Comparison of ENCODE assay signal across 1 cellular context in the genomic region with DNA sequence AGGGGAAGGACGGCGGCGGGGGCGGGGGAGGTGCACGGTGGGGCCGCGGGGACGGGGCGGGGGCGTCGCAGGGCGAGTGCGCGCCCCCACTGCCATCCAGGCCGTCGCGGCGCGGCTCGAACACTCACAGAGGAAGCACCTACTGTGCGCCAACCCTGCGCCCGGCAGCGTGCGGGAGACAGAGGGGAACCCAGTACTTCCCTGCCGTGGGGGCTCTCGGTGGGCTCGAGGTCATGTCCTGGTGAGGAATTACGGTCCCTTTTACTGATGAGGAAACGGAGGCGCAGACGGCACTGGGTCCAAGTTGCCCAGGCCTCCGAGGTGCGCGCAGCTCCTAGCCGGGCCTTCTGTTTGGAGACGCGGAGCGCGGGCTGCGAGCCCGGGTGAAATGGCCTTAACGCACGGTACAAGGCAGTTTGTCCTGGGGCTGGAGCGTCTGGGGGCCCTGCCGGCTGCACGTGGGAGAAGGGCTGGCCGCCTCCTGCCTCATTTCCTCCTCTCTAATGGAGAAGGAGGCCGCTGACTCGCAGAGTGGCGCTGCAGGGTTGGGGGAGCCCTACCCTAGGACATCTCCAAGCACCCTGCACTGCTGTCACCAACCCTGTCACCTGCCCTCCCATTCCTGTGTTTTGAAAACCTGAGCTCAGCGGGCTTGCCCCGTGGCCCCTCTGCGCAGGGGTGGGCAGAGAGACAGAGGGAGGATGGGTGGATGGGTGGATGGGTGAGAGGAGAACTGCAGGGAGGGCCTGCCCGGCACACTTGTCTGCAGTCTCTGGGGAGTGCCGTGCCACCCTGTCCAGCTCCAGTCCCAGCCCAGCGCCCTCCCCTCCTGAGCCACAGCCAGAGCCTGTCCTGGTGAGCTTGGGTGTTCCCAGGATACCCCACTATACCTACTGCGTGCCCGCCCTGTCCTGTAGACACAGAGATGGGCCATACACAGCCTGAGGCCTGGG.
TF ChIP-seq lines count a peak whose summit lies in the region.

No MANE protein-coding gene starts in this region.

TF ChIP-seq in HEK293, 187 proteins besides CTCF, POLR2A, EP300 and RAD21 (continued from another document):
- TF ChIP-seq, protein P1, sequence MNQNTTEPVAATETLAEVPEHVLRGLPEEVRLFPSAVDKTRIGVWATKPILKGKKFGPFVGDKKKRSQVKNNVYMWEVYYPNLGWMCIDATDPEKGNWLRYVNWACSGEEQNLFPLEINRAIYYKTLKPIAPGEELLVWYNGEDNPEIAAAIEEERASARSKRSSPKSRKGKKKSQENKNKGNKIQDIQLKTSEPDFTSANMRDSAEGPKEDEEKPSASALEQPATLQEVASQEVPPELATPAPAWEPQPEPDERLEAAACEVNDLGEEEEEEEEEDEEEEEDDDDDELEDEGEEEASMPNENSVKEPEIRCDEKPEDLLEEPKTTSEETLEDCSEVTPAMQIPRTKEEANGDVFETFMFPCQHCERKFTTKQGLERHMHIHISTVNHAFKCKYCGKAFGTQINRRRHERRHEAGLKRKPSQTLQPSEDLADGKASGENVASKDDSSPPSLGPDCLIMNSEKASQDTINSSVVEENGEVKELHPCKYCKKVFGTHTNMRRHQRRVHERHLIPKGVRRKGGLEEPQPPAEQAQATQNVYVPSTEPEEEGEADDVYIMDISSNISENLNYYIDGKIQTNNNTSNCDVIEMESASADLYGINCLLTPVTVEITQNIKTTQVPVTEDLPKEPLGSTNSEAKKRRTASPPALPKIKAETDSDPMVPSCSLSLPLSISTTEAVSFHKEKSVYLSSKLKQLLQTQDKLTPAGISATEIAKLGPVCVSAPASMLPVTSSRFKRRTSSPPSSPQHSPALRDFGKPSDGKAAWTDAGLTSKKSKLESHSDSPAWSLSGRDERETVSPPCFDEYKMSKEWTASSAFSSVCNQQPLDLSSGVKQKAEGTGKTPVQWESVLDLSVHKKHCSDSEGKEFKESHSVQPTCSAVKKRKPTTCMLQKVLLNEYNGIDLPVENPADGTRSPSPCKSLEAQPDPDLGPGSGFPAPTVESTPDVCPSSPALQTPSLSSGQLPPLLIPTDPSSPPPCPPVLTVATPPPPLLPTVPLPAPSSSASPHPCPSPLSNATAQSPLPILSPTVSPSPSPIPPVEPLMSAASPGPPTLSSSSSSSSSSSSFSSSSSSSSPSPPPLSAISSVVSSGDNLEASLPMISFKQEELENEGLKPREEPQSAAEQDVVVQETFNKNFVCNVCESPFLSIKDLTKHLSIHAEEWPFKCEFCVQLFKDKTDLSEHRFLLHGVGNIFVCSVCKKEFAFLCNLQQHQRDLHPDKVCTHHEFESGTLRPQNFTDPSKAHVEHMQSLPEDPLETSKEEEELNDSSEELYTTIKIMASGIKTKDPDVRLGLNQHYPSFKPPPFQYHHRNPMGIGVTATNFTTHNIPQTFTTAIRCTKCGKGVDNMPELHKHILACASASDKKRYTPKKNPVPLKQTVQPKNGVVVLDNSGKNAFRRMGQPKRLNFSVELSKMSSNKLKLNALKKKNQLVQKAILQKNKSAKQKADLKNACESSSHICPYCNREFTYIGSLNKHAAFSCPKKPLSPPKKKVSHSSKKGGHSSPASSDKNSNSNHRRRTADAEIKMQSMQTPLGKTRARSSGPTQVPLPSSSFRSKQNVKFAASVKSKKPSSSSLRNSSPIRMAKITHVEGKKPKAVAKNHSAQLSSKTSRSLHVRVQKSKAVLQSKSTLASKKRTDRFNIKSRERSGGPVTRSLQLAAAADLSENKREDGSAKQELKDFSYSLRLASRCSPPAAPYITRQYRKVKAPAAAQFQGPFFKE (tag by site-specific recombination; IDR thresholded peaks at IDR 0.05; ENCODE audit: borderline replicate concordance) = no peak
- TF ChIP-seq ZNF521 (tag by site-specific recombination; IDR thresholded peaks at IDR 0.05) (no peak), ZNF549 (tag by site-specific recombination; IDR thresholded peaks at IDR 0.05) (no peak), ZBTB20 (tag by site-specific recombination; IDR thresholded peaks at IDR 0.05) (peak; percentile 34; the same call in 1 of the 2 replicates), ZNF768 (tag by site-specific recombination; IDR thresholded peaks at IDR 0.05) (no peak), ZNF626 (tag by site-specific recombination; IDR thresholded peaks at IDR 0.05) (no peak), ZNF621 (tag by site-specific recombination; IDR thresholded peaks at IDR 0.05) (no peak), GLI4 (tag by site-specific recombination; IDR thresholded peaks at IDR 0.05) (no peak)
- TF ChIP-seq, protein P2, sequence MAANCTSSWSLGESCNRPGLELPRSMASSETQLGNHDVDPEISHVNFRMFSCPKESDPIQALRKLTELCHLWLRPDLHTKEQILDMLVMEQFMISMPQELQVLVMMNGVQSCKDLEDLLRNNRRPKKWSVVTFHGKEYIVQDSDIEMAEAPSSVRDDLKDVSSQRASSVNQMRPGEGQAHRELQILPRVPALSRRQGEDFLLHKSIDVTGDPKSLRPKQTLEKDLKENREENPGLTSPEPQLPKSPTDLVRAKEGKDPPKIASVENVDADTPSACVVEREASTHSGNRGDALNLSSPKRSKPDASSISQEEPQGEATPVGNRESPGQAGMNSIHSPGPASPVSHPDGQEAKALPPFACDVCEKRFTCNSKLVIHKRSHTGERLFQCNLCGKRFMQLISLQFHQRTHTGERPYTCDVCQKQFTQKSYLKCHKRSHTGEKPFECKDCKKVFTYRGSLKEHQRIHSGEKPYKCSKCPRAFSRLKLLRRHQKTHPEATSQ (tag by site-specific recombination; IDR thresholded peaks at IDR 0.05) = no peak
- TF ChIP-seq, protein P3, sequence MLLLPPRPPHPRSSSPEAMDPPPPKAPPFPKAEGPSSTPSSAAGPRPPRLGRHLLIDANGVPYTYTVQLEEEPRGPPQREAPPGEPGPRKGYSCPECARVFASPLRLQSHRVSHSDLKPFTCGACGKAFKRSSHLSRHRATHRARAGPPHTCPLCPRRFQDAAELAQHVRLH (tag by site-specific recombination; IDR thresholded peaks at IDR 0.05) = no peak
